Comparison of ENCODE assay signal across 1 cellular context in the genomic region with DNA sequence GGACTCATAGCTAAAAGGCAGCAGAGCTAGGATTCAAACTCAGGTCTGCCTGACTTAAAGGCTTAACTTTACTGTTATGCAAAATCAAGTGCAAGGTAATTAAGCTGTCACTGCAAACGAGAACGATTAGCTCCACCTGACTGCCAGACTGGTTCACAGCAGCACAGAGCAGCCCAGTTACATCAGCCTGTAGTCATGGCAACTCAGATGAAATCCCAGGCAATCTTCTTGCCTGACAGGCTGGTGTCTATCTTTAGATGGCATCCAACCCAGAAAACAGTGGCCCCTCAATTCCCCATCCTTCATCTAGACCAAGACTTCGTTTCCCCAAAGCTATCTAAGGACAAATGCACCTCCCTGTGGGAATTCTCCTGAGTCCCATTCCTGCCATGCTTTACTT.
A peak's percentile ranks its signal among the peaks of the same experiment; 100 is the strongest.
TF ChIP-seq lines count a peak whose summit lies in the region.

No MANE protein-coding gene starts in this region.

TF ChIP-seq in K562, 482 proteins besides CTCF, POLR2A, EP300 and RAD21 (continued from another document):
- TF ChIP-seq, protein P1, sequence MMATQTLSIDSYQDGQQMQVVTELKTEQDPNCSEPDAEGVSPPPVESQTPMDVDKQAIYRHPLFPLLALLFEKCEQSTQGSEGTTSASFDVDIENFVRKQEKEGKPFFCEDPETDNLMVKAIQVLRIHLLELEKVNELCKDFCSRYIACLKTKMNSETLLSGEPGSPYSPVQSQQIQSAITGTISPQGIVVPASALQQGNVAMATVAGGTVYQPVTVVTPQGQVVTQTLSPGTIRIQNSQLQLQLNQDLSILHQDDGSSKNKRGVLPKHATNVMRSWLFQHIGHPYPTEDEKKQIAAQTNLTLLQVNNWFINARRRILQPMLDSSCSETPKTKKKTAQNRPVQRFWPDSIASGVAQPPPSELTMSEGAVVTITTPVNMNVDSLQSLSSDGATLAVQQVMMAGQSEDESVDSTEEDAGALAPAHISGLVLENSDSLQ (IDR thresholded peaks at IDR 0.05) = peak; percentile 81
TF ChIP-seq in K562: peak in this region for 16.
